18 cellular contexts compared by ENCODE assay signal in the genomic region with DNA sequence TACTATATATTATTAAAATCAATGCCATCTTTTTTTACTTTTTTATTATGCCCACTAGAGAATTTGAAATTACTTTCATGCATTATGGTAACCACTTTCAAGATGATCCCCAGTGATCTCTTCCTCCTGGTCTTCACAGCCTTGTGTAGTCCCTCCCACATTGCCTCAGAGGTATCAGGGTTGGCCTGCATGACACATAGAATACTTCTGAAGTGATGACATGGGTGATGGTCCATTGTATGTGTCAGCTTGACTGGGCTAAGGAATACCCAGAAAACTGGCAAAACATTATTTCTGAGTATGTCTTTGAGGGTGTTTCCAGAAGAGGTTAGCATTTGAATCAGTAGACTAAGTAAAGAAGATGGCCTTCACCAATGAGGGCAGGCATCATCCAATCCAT. TPM values are rescaled to one million over a fixed set of nuclear protein-coding genes. Genes with fewer than 3 reads are reported as not detected.
DNase-seq lines count a peak whose midpoint lies in the region; ATAC-seq, FAIRE-seq and TF ChIP-seq lines count a peak whose summit lies in the region.
"Had no signal": no experiment of that assay in that cellular context is flagged by ENCODE, and none has a peak within 500 bp of the region (broad histone marks: within the 10 kb centered on the region; RNA-seq: fewer than 3 reads in every experiment).

No MANE protein-coding gene starts in this region.

- no peak for TF ChIP-seq POLR2A in GM12891 (IDR thresholded peaks at IDR 0.05; ENCODE audit: low read depth, low read length)

- H3K79me2 ChIP-seq in trophoblast cell (ENCODE audit: control insufficient read depth, insufficient read depth, low read length, poor library complexity), result no peaks in the 10 kb centered on the region

- H3K4me1 Mint-ChIP-seq in activated CD8-positive, alpha-beta memory T cell treated with anti-CD3 and anti-CD28 coated beads, Interleukin-2, amount 10 ng/mL, durations not matched to agents 7 days and 5 days, result peaks cover 15% of the 10 kb centered on the region
- H3K4me1 Mint-ChIP-seq: CD14-positive monocyte, GM23338 had no signal

- no peak overlapping the region for H2AFZ ChIP-seq in trophoblast cell (ENCODE audit: insufficient read depth, low read length, poor library complexity)
- H2AFZ ChIP-seq: GM23338 had no signal

- TF ChIP-seq CTCF in RWPE2 (IDR thresholded peaks at IDR 0.05; ENCODE audit: poor library complexity, severe bottlenecking) (no peak), foreskin keratinocyte (conservative IDR thresholded peaks at IDR 0.05) (no peak)

- no peak overlapping the region for H3K23ac ChIP-seq in trophoblast cell (ENCODE audit: low read length)

- H3K27ac ChIP-seq in RWPE2 (ENCODE audit: poor library complexity, severe bottlenecking) (no peak overlapping the region), foreskin keratinocyte (no peak overlapping the region), trophoblast cell (ENCODE audit: low read depth, low read length) (no peak overlapping the region)

- H3K18ac ChIP-seq in trophoblast cell (ENCODE audit: low read length), result no peak overlapping the region

- peak; percentile 83 for FAIRE-seq in GM12891 (lab: Jason Lieb, UNC)

- H2BK12ac ChIP-seq in trophoblast cell (ENCODE audit: low read length), result no peak overlapping the region

- no peaks in the 10 kb centered on the region for H3K4me1 ChIP-seq in RWPE2 (ENCODE audit: insufficient read depth, poor library complexity, severe bottlenecking)
- H3K4me1 ChIP-seq in foreskin keratinocyte, result no peaks in the 10 kb centered on the region
- H3K4me1 ChIP-seq in trophoblast cell (ENCODE audit: control insufficient read depth in 1 of 2, insufficient read depth in 2 of 2, low read length in 2 of 2), result no peaks in the 10 kb centered on the region
- H3K4me1 ChIP-seq: Caco-2 had no signal

- no peak overlapping the region for H3K9ac ChIP-seq in trophoblast cell (ENCODE audit: low read length)

- H3K36me3 Mint-ChIP-seq in activated CD8-positive, alpha-beta memory T cell treated with anti-CD3 and anti-CD28 coated beads, Interleukin-2, amount 10 ng/mL, durations not matched to agents 7 days and 5 days, result no peaks in the 10 kb centered on the region
- H3K36me3 Mint-ChIP-seq: CD14-positive monocyte had no signal

- ATAC-seq in activated CD8-positive, alpha-beta memory T cell treated with anti-CD3 and anti-CD28 coated beads, Interleukin-2, amount 10 ng/mL, durations not matched to agents 7 days and 5 days, result peak; percentile 33
- ATAC-seq in RWPE2 (ENCODE audit: low read depth), result peak; percentile 33; the same call in 1 of the 3 replicates
- peak; percentile 41 for ATAC-seq in foreskin keratinocyte
- no peak for ATAC-seq in HG02884 (IDR thresholded peaks at IDR 0.05; ENCODE audit: unreplicated experiment)
- ATAC-seq: GM23338, PC-3 had no signal

- CTCF ChIA-PET in activated CD8-positive, alpha-beta memory T cell treated with anti-CD3 and anti-CD28 coated beads, Interleukin-2, amount 10 ng/mL, durations not matched to agents 7 days and 5 days (lab: Charles Lee), result no interaction called here

- H3K14ac ChIP-seq in trophoblast cell (ENCODE audit: low read length), result no peak overlapping the region

- no peaks in the 10 kb centered on the region for H3K79me1 ChIP-seq in trophoblast cell (ENCODE audit: low read length)

- no peak overlapping the region for H4K12ac ChIP-seq in trophoblast cell (ENCODE audit: low read depth, low read length)

- no peak overlapping the region for H3K4me2 ChIP-seq in trophoblast cell (ENCODE audit: low read length)
- H3K4me2 ChIP-seq: GM23338 had no signal

- no peak for DNase-seq in activated CD8-positive, alpha-beta memory T cell treated with anti-CD3 and anti-CD28 coated beads, Interleukin-2, amount 10 ng/mL, durations not matched to agents 7 days and 5 days
- no peak for DNase-seq in activated CD8-positive, alpha-beta memory T cell treated with anti-CD3 and anti-CD28 coated beads for 24 hours
- no peak for DNase-seq in GM12891 (ENCODE audit: insufficient read length, low spot score)
- DNase-seq in RWPE2 (ENCODE audit: low spot score), result no peak
- DNase-seq in foreskin keratinocyte, result peak in 1 of 2 donors; percentile 30
- no peak for DNase-seq in NCI-H82 treated with DMSO at 0.1 percent for 48 hours (lab: John Stamatoyannopoulos, UW; ENCODE audit: unreplicated experiment)
- DNase-seq in trophoblast cell, result no peak
- DNase-seq: Caco-2, KG1, NCI-H1092, NCI-H2227 treated with DMSO at 0.1 percent for 48 hours, NCI-H524 treated with DMSO at 0.1 percent for 48 hours, PC-3 had no signal

- H2BK5ac ChIP-seq in trophoblast cell (ENCODE audit: low read depth, low read length, poor library complexity), result no peak overlapping the region

- H3K4ac ChIP-seq in trophoblast cell (ENCODE audit: low read depth, low read length), result no peak overlapping the region

- H3K9me3 Mint-ChIP-seq in activated CD8-positive, alpha-beta memory T cell treated with anti-CD3 and anti-CD28 coated beads, Interleukin-2, amount 10 ng/mL, durations not matched to agents 7 days and 5 days (ENCODE audit: low read depth), result no peaks in the 10 kb centered on the region

- H3K36me3 ChIP-seq in RWPE2 (ENCODE audit: low read depth) (no peaks in the 10 kb centered on the region), trophoblast cell (ENCODE audit: control insufficient read depth in 1 of 2, insufficient read depth in 2 of 2, low read length in 2 of 2) (no peaks in the 10 kb centered on the region)

- H3K27me3 ChIP-seq in RWPE2 (ENCODE audit: insufficient read depth, poor library complexity, severe bottlenecking), result no peaks in the 10 kb centered on the region
- H3K27me3 ChIP-seq in foreskin keratinocyte, result no peaks in the 10 kb centered on the region
- no peaks in the 10 kb centered on the region for H3K27me3 ChIP-seq in trophoblast cell (ENCODE audit: insufficient read depth, low read length)

- no peak overlapping the region for H2AK5ac ChIP-seq in trophoblast cell (ENCODE audit: low read length)

- no peak overlapping the region for H4K8ac ChIP-seq in trophoblast cell (ENCODE audit: low read depth, low read length)

- H3K27me3 Mint-ChIP-seq in activated CD8-positive, alpha-beta memory T cell treated with anti-CD3 and anti-CD28 coated beads, Interleukin-2, amount 10 ng/mL, durations not matched to agents 7 days and 5 days, result no peaks in the 10 kb centered on the region

- no peak overlapping the region for H4K91ac ChIP-seq in trophoblast cell (ENCODE audit: low read depth, low read length)

- H2BK120ac ChIP-seq in trophoblast cell (ENCODE audit: insufficient read depth, low read length, poor library complexity), result no peak overlapping the region

- H3K4me3 Mint-ChIP-seq in activated CD8-positive, alpha-beta memory T cell treated with anti-CD3 and anti-CD28 coated beads, Interleukin-2, amount 10 ng/mL, durations not matched to agents 7 days and 5 days, result no peak overlapping the region
- H3K4me3 Mint-ChIP-seq: CD14-positive monocyte, GM23338 had no signal

- no peak overlapping the region for H3K4me3 ChIP-seq in RWPE2 (ENCODE audit: severe bottlenecking)
- no peak overlapping the region for H3K4me3 ChIP-seq in trophoblast cell (ENCODE audit: low read depth, low read length)
- H3K4me3 ChIP-seq: GM23338 had no signal

- H3K9me3 ChIP-seq in RWPE2 (ENCODE audit: severe bottlenecking) (no peaks in the 10 kb centered on the region), trophoblast cell (ENCODE audit: insufficient read depth, low read depth, low read length) (no peaks in the 10 kb centered on the region)
- H3K9me3 ChIP-seq: Caco-2 had no signal

- H3K27ac Mint-ChIP-seq in activated CD8-positive, alpha-beta memory T cell treated with anti-CD3 and anti-CD28 coated beads, Interleukin-2, amount 10 ng/mL, durations not matched to agents 7 days and 5 days, result no peak overlapping the region
- H3K27ac Mint-ChIP-seq: GM23338 had no signal

TF ChIP-seq in GM12891, 5 proteins besides CTCF, POLR2A, EP300 and RAD21:
- TF ChIP-seq TAF1 (IDR thresholded peaks at IDR 0.05; ENCODE audit: low read depth, low read length) (no peak), SPI1 (IDR thresholded peaks at IDR 0.05; ENCODE audit: low read depth, low read length) (no peak), POLR2AphosphoS5 (IDR thresholded peaks at IDR 0.05; ENCODE audit: low read depth, low read length) (no peak; the same call in 1 of the 2 replicates), POU2F2 (IDR thresholded peaks at IDR 0.05; ENCODE audit: low read depth, low read length) (no peak)

RNA-seq across cellular contexts. Expression of gene ISX, which starts 14.2 kb away (rescaled TPM):
- total RNA-seq in activated CD8-positive, alpha-beta memory T cell treated with anti-CD3 and anti-CD28 coated beads, Interleukin-2, amount 10 ng/mL, durations not matched to agents 7 days and 5 days, result not detected
- polyA plus RNA-seq in GM12891 (2012; ENCODE audit: low read depth, missing spikeins), result 6.2 TPM
- not detected in 2 replicates for total RNA-seq in foreskin keratinocyte
- not detected in 2 replicates for polyA plus RNA-seq in foreskin keratinocyte
- polyA plus RNA-seq in trophoblast cell (2013), result 0.03 and 0.05 TPM in 2 replicates
- total RNA-seq: A673, GM23338, M059J, PC-3 had no signal
- polyA plus RNA-seq: CD14-positive monocyte, GM23338 had no signal
